8 cellular contexts compared by ENCODE assay signal in the genomic region with DNA sequence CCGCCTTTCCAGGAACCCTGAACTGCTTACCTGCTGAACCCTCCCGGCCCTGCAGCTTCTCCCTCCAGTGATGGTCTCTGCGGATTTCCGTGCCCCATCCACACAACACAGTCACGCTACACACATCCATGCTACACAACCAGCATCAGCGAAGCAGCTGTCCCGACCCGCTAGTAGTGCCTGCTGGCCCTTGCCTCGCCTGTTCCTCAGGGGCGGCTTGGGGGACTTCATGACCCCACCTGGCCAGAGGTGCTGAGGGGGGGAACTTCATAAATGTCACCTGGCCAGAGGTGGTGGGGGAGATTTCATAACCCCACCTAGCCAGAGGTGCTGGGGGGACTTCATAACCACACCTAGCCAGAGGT. TPM values are rescaled to one million over a fixed set of nuclear protein-coding genes. Genes with fewer than 3 reads are reported as not detected.
DNase-seq lines count a peak whose midpoint lies in the region; ATAC-seq and TF ChIP-seq lines count a peak whose summit lies in the region.

No MANE protein-coding gene starts in this region.

- intact Hi-C loops in A673 (cut with micrococcal nuclease; ENCODE audit: unreplicated experiment): no loop called here

- H3K27me3 Mint-ChIP-seq in T-cell: no peaks in the 10 kb centered on the region

- H3K4me1 ChIP-seq in A673 (ENCODE audit: insufficient read depth, low read length, poor library complexity, severe bottlenecking) (peaks cover 5% of the 10 kb centered on the region), cardiac muscle cell (ENCODE audit: low read depth) (peaks cover 6% of the 10 kb centered on the region)

- H3K27ac ChIP-seq in A673 (ENCODE audit: low read depth, low read length, poor library complexity, severe bottlenecking): peak overlapping the region; percentile 94
- peak overlapping the region; percentile 94 for H3K27ac ChIP-seq in cardiac muscle cell

- CTCF ChIA-PET in A673 (lab: Charles Lee) (interaction anchor here (1.1 kb wide), 1 partner anchor 427 kb away, joined by 3 read pairs; no protein-coding TSS in a partner anchor), T-cell (lab: Charles Lee) (interaction anchor here in 1 of 2 donors (0.9 to 1.4 kb wide), 2 partner anchors 9 to 15 kb away, joined by 3 to 6 read pairs; no protein-coding TSS in a partner anchor)

- peak overlapping the region; percentile 83 to 95 (median 87) for H3K4me3 Mint-ChIP-seq in T-cell

- H3K9me3 ChIP-seq in A673 (ENCODE audit: low read depth, low read length, poor library complexity, severe bottlenecking) (no peaks in the 10 kb centered on the region), cardiac muscle cell (ENCODE audit: low read depth) (no peaks in the 10 kb centered on the region)

- H3K9me3 Mint-ChIP-seq in T-cell: no peaks in the 10 kb centered on the region

- H3K4me3 ChIP-seq in A673 (ENCODE audit: low read depth, low read length, poor library complexity, severe bottlenecking): peak overlapping the region; percentile 80
- H3K4me3 ChIP-seq in cardiac muscle cell: peak overlapping the region; percentile 91
- peak overlapping the region; percentile 71 for H3K4me3 ChIP-seq in skeletal muscle cell (ENCODE audit: low read depth, low read length)

- in situ Hi-C loops in ACHN (cut with HindIII; ENCODE audit: low pct_ligation_motif_present, low pct_unique_long_range_greater_than_20kb, low sequenced_read_pairs): no loop called here

- TF ChIP-seq CTCF in A673 (conservative IDR thresholded peaks at IDR 0.05; ENCODE audit: low read depth, low read length): no peak
- no peak for TF ChIP-seq CTCF in cardiac muscle cell (IDR thresholded peaks at IDR 0.05; ENCODE audit: low read depth, low read length)

- H3K4me1 Mint-ChIP-seq in T-cell: peaks cover 26 to 35% (median 28%) of the 10 kb centered on the region in 3 donors

- POLR2A ChIA-PET in A673 (lab: Charles Lee; ENCODE audit: low non-redundant PET) (interaction anchor here (0.6 kb wide), 1 partner anchor 12 kb away, joined by 21 read pairs; no protein-coding TSS in a partner anchor), T-cell (lab: Charles Lee) (interaction anchor here in 1 of 2 donors (0.5 kb wide), 1 partner anchor 57 kb away, joined by 4 read pairs; no protein-coding TSS in a partner anchor)

- peak overlapping the region in 1 of 2 donors; percentile 82 for H3K27ac Mint-ChIP-seq in T-cell

- ATAC-seq in GM21447 (IDR thresholded peaks at IDR 0.05; ENCODE audit: unreplicated experiment): peak; percentile 26
- peak in 2 of 4 experiments; percentile 7 to 10 for ATAC-seq in T-cell (replicated peaks in 1 of 4)
- ATAC-seq in left lobe of liver: no peak

- no peaks in the 10 kb centered on the region for H3K27me3 ChIP-seq in A673 (replicated peaks; ENCODE audit: insufficient read depth, low read depth, low read length, poor library complexity)
- no peaks in the 10 kb centered on the region for H3K27me3 ChIP-seq in cardiac muscle cell

- H3K36me3 Mint-ChIP-seq in T-cell: peaks cover 9% of the 10 kb centered on the region

- H3K36me3 ChIP-seq in A673 (ENCODE audit: insufficient read depth, low read length, poor library complexity, severe bottlenecking): peaks cover 6% of the 10 kb centered on the region
- no peaks in the 10 kb centered on the region for H3K36me3 ChIP-seq in cardiac muscle cell

- DNase-seq in A673 (ENCODE audit: low spot score) (no peak), T-cell (no peak), cardiac muscle cell (ENCODE audit: low read depth in 1 of 2, low spot score in 1 of 2) (no peak), skeletal muscle cell (ENCODE audit: low read depth) (no peak), ACHN (no peak), iPS-NIHi11 (ENCODE audit: low spot score) (no peak), left lobe of liver (ENCODE audit: low spot score) (no peak)

- BruUV-seq in A673 (replicated peaks; lab: Mats Ljungman, UMichigan): no TSS peak

RNA-seq across cellular contexts. Expression of a gene that starts 0.5 kb away (rescaled TPM):
- total RNA-seq in A673 (2021) (31.8 and 31.9 TPM in 2 replicates), T-cell (10 to 100 TPM; 17.1 to 23.4 (median 20.4) TPM), cardiac muscle cell (13.2 and 14.6 TPM in 2 replicates), left lobe of liver (10.5 TPM)
- 11.8 and 19.1 TPM in 2 replicates for polyA plus RNA-seq in cardiac muscle cell

RNA-seq across cellular contexts. Expression of a gene that starts 59.7 kb away (rescaled TPM):
- total RNA-seq in A673 (2021) (112 and 128 TPM in 2 replicates), T-cell (10 to 100 TPM in 1 of 5 donors, 1 to 10 TPM in 4; 3.8 to 10.2 (median 7.9) TPM), cardiac muscle cell (36.7 and 38.7 TPM in 2 replicates), left lobe of liver (46.0 TPM)
- 32.9 and 39.1 TPM in 2 replicates for polyA plus RNA-seq in cardiac muscle cell
